In genomic region chr2:14723684-14724083, GRCh38 we compare ENCODE assay signal across 26 cellular contexts.
A peak's percentile ranks its signal among the peaks of the same experiment; 100 is the strongest.
DNase-seq lines count a peak whose midpoint lies in the region; ATAC-seq, FAIRE-seq and TF ChIP-seq lines count a peak whose summit lies in the region.
"Had no signal": no experiment of that assay in that cellular context is flagged by ENCODE, and none has a peak within 500 bp of the region (broad histone marks: within the 10 kb centered on the region; RNA-seq: fewer than 3 reads in every experiment).

No MANE protein-coding gene starts in this region.

- POLR2A ChIA-PET in HepG2 (lab: Yijun Ruan, JAX) = no interaction called here
- POLR2A ChIA-PET in K562 (lab: Yijun Ruan, JAX) = no interaction called here

- in situ Hi-C loops in HepG2 (cut with HindIII; ENCODE audit: extremely low pct_ligation_motif_present, low pct_unique_long_range_greater_than_20kb) (no loop called here), K562 (cut with MboI) (no loop called here), GM13976 (cut with MboI; ENCODE audit: low sequenced_read_pairs, unreplicated experiment) (no loop called here)

- H3K9me3 ChIP-seq in HepG2 (ENCODE audit: low read length) = no peaks in the 10 kb centered on the region
- H3K9me3 ChIP-seq in right lobe of liver = no peaks in the 10 kb centered on the region
- H3K9me3 ChIP-seq in K562 (replicated peaks; ENCODE audit: control insufficient read depth, insufficient read depth, low read depth, low read length) = 0 out of 2 replicates have a peak, but pooled peaks cover 2% of the 10 kb centered on the region
- no peaks in the 10 kb centered on the region for H3K9me3 ChIP-seq in neural cell (ENCODE audit: low read length)
- H3K9me3 ChIP-seq: BE2C, BLaER1 had no signal

- H3K9me1 ChIP-seq in K562 (ENCODE audit: control insufficient read depth, insufficient read depth, low read length) = no peaks in the 10 kb centered on the region

- H3K27ac ChIP-seq in HepG2 (ENCODE audit: extremely low read length, insufficient read depth, low read length) = no peak overlapping the region
- H3K27ac ChIP-seq in right lobe of liver = no peak overlapping the region
- no peak overlapping the region for H3K27ac ChIP-seq in K562 (ENCODE audit: extremely low read depth, low read depth, low read length)
- H3K27ac ChIP-seq in neural cell (ENCODE audit: low read length) = peak overlapping the region; percentile 50
- H3K27ac ChIP-seq: BLaER1 had no signal

- 11% methylated on average over 5 of the region's 5 CpGs for WGBS in HepG2 (ENCODE audit: low lambda C conversion rate)
- WGBS in right lobe of liver (ENCODE audit: insufficient coverage, low coverage, low lambda C conversion rate, missing lambda C conversion rate) = 38% methylated on average over 5 of the region's 5 CpGs
- 13% methylated on average over 5 of the region's 5 CpGs for WGBS in K562 (ENCODE audit: insufficient coverage, low coverage, missing lambda C conversion rate)

- H3K9me2 ChIP-seq in neural cell (ENCODE audit: insufficient read depth, low read length) = no peaks in the 10 kb centered on the region

- H3K27me3 ChIP-seq in HepG2 (ENCODE audit: control insufficient read depth in 1 of 2, insufficient read depth in 2 of 2, low read length in 2 of 2) (no peaks in the 10 kb centered on the region), right lobe of liver (no peaks in the 10 kb centered on the region), K562 (ENCODE audit: control insufficient read depth in 2 of 2, insufficient read depth in 2 of 2, low read length in 2 of 2) (no peaks in the 10 kb centered on the region), neural cell (ENCODE audit: insufficient read depth, low read depth, low read length) (no peaks in the 10 kb centered on the region)
- H3K27me3 ChIP-seq: BE2C, BLaER1 had no signal

- no peak overlapping the region for H3K4me2 ChIP-seq in HepG2 (ENCODE audit: low read depth, low read length)
- no peak overlapping the region for H3K4me2 ChIP-seq in K562 (ENCODE audit: insufficient read depth, low read length)
- peak overlapping the region; percentile 39 for H3K4me2 ChIP-seq in neural cell (ENCODE audit: low read length)
- H3K4me2 ChIP-seq: BLaER1 had no signal

- DNase-seq in HepG2 (ENCODE audit: low spot score) (no peak), right lobe of liver (no peak), K562 (ENCODE audit: extremely low read depth in 1 of 4, low spot score in 3 of 4) (no peak), GM13976 (ENCODE audit: low spot score) (no peak), anterior cingulate cortex (lab: John Stamatoyannopoulos, UW) (no peak)
- no peak for DNase-seq in stimulated activated CD4-positive, alpha-beta T cell treated with anti-CD3 and anti-CD28 coated beads, Interleukin-15, amount 100 ng/mL, for 24 hours
- DNase-seq: 8988T; ACHN; BE2C; C1 segment of cervical spinal cord; CD4-positive, alpha-beta memory T cell; CD4-positive, CD25-positive, alpha-beta regulatory T cell; CD8-positive, alpha-beta memory T cell; COR-L47; DMS 273 treated with DMSO at 0.1 percent for 48 hours; DMS153; DMS53; DMS79; DND-41; EL; GDM1 had no signal

- H3K4me3 ChIP-seq in HepG2 (replicated peaks in 1 of 3; ENCODE audit: insufficient read depth in 1 of 3, low read depth in 2 of 3, low read length in 3 of 3) = no peak overlapping the region
- H3K4me3 ChIP-seq in right lobe of liver = no peak overlapping the region
- no peak overlapping the region for H3K4me3 ChIP-seq in K562
- H3K4me3 ChIP-seq in neural cell (ENCODE audit: low read length) = no peak overlapping the region
- H3K4me3 ChIP-seq: BLaER1 had no signal

- H3F3A ChIP-seq in neural cell (ENCODE audit: insufficient read depth, low read length, poor library complexity, severe bottlenecking) = no peaks in the 10 kb centered on the region

- H3K4me1 ChIP-seq in HepG2 (ENCODE audit: insufficient read depth, low read length) = no peaks in the 10 kb centered on the region
- no peaks in the 10 kb centered on the region for H3K4me1 ChIP-seq in right lobe of liver
- peaks cover 0 to 4% of the 10 kb centered on the region in 2 experiments; a peak in 2 of 5 replicates for H3K4me1 ChIP-seq in K562 (replicated peaks in 1 of 2; ENCODE audit: control insufficient read depth in 2 of 2, insufficient read depth in 2 of 2, low read length in 2 of 2)
- H3K4me1 ChIP-seq: BE2C had no signal

- no peak overlapping the region for H3K9ac ChIP-seq in HepG2 (ENCODE audit: insufficient read depth, low read depth, low read length)
- no peak overlapping the region for H3K9ac ChIP-seq in K562 (ENCODE audit: insufficient read depth in 1 of 2, low read depth in 2 of 2, low read length in 2 of 2)
- H3K9ac ChIP-seq in neural cell (ENCODE audit: low read length) = no peak overlapping the region
- H3K9ac ChIP-seq: BLaER1 had no signal

- TF ChIP-seq CTCF in HepG2 (CRISPR knock-in tag; IDR thresholded peaks at IDR 0.05) (no peak), right lobe of liver (IDR thresholded peaks at IDR 0.05) (no peak), K562 (IDR thresholded peaks at IDR 0.05 in 2 of 3, conservative IDR thresholded peaks at IDR 0.05 in 1 of 3; ENCODE audit: insufficient read depth in 2 of 3, low read depth in 1 of 3, low read length in 3 of 3) (no peak), neural cell (IDR thresholded peaks at IDR 0.05; ENCODE audit: poor library complexity, severe bottlenecking) (no peak), GM13976 (IDR thresholded peaks at IDR 0.05; ENCODE audit: borderline replicate concordance, control extremely low read depth, extremely low read depth, insufficient read depth, missing control alignments) (no peak)

- H2AFZ ChIP-seq in HepG2 (ENCODE audit: low read length) (no peak overlapping the region), K562 (ENCODE audit: low read depth, low read length) (no peak overlapping the region), neural cell (ENCODE audit: low read depth, low read length) (no peak overlapping the region)

- TF ChIP-seq POLR2A in HepG2 (IDR thresholded peaks at IDR 0.05; ENCODE audit: insufficient read depth in 1 of 2, low read depth in 2 of 2, low read length in 2 of 2) (no peak), right lobe of liver (IDR thresholded peaks at IDR 0.05) (no peak), K562 (conservative IDR thresholded peaks at IDR 0.05) (no peak)

- TF ChIP-seq EP300 in HepG2 (IDR thresholded peaks at IDR 0.05; ENCODE audit: low read depth in 2 of 2, low read length in 2 of 2) = no peak
- no peak for TF ChIP-seq EP300 in HepG2 (CRISPR knock-in tag; IDR thresholded peaks at IDR 0.05; ENCODE audit: borderline replicate concordance)
- no peak for TF ChIP-seq EP300 in K562 (IDR thresholded peaks at IDR 0.05; ENCODE audit: low read length)
- no peak for TF ChIP-seq EP300 in neural cell (conservative IDR thresholded peaks at IDR 0.05; ENCODE audit: poor library complexity, severe bottlenecking)

- no peak for FAIRE-seq in HepG2 (lab: Jason Lieb, UNC)
- no peak for FAIRE-seq in K562 (lab: Jason Lieb, UNC)
- FAIRE-seq: A204.1, GM12891, GM18507 had no signal

- TF ChIP-seq RAD21 in HepG2 (CRISPR knock-in tag; IDR thresholded peaks at IDR 0.05) (no peak), K562 (CRISPR knock-in tag; conservative IDR thresholded peaks at IDR 0.05 in 1 of 2, IDR thresholded peaks at IDR 0.05 in 1 of 2) (no peak), neural cell (conservative IDR thresholded peaks at IDR 0.05) (no peak)

- H4K20me1 ChIP-seq in HepG2 (ENCODE audit: insufficient read depth, low read length) (no peaks in the 10 kb centered on the region), K562 (replicated peaks; ENCODE audit: control insufficient read depth, insufficient read depth, low read length) (no peaks in the 10 kb centered on the region), neural cell (ENCODE audit: insufficient read depth) (no peaks in the 10 kb centered on the region)
- H4K20me1 ChIP-seq: BLaER1 had no signal

- intact Hi-C loops in HepG2 (cut with micrococcal nuclease; ENCODE audit: unreplicated experiment) = no loop called here
- intact Hi-C loops in right lobe of liver (cut with DNase I) = no loop called here
- intact Hi-C loops in K562 (cut with micrococcal nuclease) = no loop called here

- BruUV-seq in HepG2 (replicated peaks; lab: Mats Ljungman, UMichigan) (no TSS peak), K562 (replicated peaks; lab: Mats Ljungman, UMichigan) (no TSS peak)

- H3K36me3 ChIP-seq in HepG2 (replicated peaks in 1 of 2; ENCODE audit: control insufficient read depth in 1 of 2, insufficient read depth in 2 of 2, low read length in 2 of 2) = no peaks in the 10 kb centered on the region
- no peaks in the 10 kb centered on the region for H3K36me3 ChIP-seq in right lobe of liver
- no peaks in the 10 kb centered on the region for H3K36me3 ChIP-seq in K562 (ENCODE audit: control insufficient read depth, insufficient read depth, low read length)
- H3K36me3 ChIP-seq in neural cell (ENCODE audit: insufficient read depth, low read length) = no peaks in the 10 kb centered on the region
- H3K36me3 ChIP-seq: BE2C, BLaER1 had no signal

- no peaks in the 10 kb centered on the region for H3K79me2 ChIP-seq in HepG2 (ENCODE audit: insufficient read depth, low read length)
- H3K79me2 ChIP-seq in K562 (ENCODE audit: control insufficient read depth, insufficient read depth, low read length) = no peaks in the 10 kb centered on the region
- no peaks in the 10 kb centered on the region for H3K79me2 ChIP-seq in neural cell (replicated peaks; ENCODE audit: insufficient read depth, low read length)

- ATAC-seq in HepG2 (no peak), right lobe of liver (no peak), K562 (no peak)

- CTCF ChIA-PET in HepG2 (lab: Yijun Ruan, JAX; ENCODE audit: low intra/inter-chr PET ratio, low total read pairs) = no interaction called here
- CTCF ChIA-PET in K562 (lab: Yijun Ruan, JAX; ENCODE audit: low intra/inter-chr PET ratio) = no interaction called here

TF ChIP-seq in K562, 482 proteins besides CTCF, POLR2A, EP300 and RAD21 (continues in another document):
- no peak for TF ChIP-seq HNRNPUL1 (IDR thresholded peaks at IDR 0.05; ENCODE audit: low read length)

TF ChIP-seq in neural cell, 6 proteins besides CTCF, POLR2A, EP300 and RAD21:
- TF ChIP-seq POLR2AphosphoS5 (IDR thresholded peaks at IDR 0.05) = no peak

Comparison
In these comparisons a context has a peak if more than half of its experiments do, and no peak if none do; other contexts are left out.
1. Of the 241 proteins assayed by ChIP-seq in both HepG2 and K562: peak only in HepG2: none; only in K562: none; in both: CEBPB; in neither: 240.